2 cellular contexts compared by ENCODE assay signal in the genomic region with DNA sequence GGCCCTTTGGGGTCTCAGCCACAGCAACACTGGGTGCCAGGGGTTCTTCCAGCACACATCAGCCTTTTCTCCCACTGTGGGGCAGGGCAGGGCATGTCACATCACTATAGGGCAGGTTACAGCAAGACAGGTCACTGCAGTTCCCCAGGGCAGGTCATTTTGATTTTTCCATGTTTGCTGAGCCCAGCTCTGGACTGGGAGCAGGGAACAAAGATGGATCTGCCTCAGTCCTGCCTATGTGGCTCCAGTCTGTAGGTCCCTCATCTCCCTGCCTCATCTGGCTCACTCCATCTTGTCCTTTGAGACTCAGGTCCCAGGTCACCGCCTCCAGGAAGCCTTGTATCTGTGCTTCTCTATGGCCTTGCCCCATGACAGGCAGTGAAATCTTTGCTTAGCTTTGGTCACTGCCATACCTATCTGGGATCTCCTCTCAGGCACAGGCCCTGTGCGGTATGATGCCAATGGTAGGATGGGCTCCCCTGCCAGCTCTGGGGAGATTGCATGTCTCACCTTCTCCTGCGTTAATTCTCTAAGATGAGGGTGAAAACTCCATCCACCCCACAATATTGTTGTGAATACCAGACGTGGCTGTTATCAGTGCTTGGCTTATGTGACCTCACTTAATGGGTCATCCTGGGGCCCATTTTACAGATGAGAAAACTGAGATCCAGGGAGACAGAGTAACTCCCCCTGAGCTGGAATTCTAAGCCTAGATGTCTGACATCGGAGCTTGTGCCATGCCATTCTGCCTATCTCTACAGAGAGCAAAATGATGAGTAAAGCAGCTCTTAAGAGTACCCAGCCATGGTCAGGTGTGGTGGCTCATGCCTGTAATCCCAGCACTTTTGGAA.
TF ChIP-seq lines count a peak whose summit lies in the region.

No MANE protein-coding gene starts in this region.

TF ChIP-seq in K562, 482 proteins besides CTCF, POLR2A, EP300 and RAD21:
- TF ChIP-seq ZNF24 (IDR thresholded peaks at IDR 0.05) (no peak), ESRRA (IDR thresholded peaks at IDR 0.05; ENCODE audit: borderline replicate concordance, low read depth) (peak; percentile 68), ZNF76 (CRISPR knock-in tag; IDR thresholded peaks at IDR 0.05; ENCODE audit: borderline replicate concordance) (no peak)

TF ChIP-seq in HepG2, 621 proteins besides CTCF, POLR2A, EP300 and RAD21 (continues in another document):
- TF ChIP-seq TOE1 (CRISPR knock-in tag; IDR thresholded peaks at IDR 0.05) (no peak), ZNF230 (CRISPR knock-in tag; IDR thresholded peaks at IDR 0.05) (0 out of 2 replicates have a peak, but pooled peaks have one; percentile 27), CC2D1A (CRISPR knock-in tag; IDR thresholded peaks at IDR 0.05) (peak; percentile 56; the same call in 1 of the 2 replicates), ZMYM4 (CRISPR knock-in tag; IDR thresholded peaks at IDR 0.05) (0 out of 2 replicates have a peak, but pooled peaks have one; percentile 26), KDM1A (CRISPR knock-in tag; IDR thresholded peaks at IDR 0.05) (peak; percentile 79; the same call in 1 of the 2 replicates), ZMYM3 (CRISPR knock-in tag; IDR thresholded peaks at IDR 0.05) (peak; percentile 95), ZNF382 (CRISPR knock-in tag; IDR thresholded peaks at IDR 0.05; ENCODE audit: borderline replicate concordance) (no peak), IKZF4 (CRISPR knock-in tag; IDR thresholded peaks at IDR 0.05; ENCODE audit: borderline replicate concordance, low read depth, not compliant biosample characterization) (no peak), ADNP (CRISPR knock-in tag; IDR thresholded peaks at IDR 0.05) (peak; percentile 49; the same call in 1 of the 2 replicates), GTF2F1 (IDR thresholded peaks at IDR 0.05; ENCODE audit: low read length) (no peak), YEATS4 (CRISPR knock-in tag; IDR thresholded peaks at IDR 0.05; ENCODE audit: borderline replicate concordance) (no peak), GABPA (IDR thresholded peaks at IDR 0.05; ENCODE audit: low read depth, low read length) (no peak), GABPA (CRISPR knock-in tag; IDR thresholded peaks at IDR 0.05; ENCODE audit: low read depth) (no peak)
- TF ChIP-seq, protein P1, sequence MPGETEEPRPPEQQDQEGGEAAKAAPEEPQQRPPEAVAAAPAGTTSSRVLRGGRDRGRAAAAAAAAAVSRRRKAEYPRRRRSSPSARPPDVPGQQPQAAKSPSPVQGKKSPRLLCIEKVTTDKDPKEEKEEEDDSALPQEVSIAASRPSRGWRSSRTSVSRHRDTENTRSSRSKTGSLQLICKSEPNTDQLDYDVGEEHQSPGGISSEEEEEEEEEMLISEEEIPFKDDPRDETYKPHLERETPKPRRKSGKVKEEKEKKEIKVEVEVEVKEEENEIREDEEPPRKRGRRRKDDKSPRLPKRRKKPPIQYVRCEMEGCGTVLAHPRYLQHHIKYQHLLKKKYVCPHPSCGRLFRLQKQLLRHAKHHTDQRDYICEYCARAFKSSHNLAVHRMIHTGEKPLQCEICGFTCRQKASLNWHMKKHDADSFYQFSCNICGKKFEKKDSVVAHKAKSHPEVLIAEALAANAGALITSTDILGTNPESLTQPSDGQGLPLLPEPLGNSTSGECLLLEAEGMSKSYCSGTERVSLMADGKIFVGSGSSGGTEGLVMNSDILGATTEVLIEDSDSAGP (CRISPR knock-in tag; IDR thresholded peaks at IDR 0.05; ENCODE audit: borderline replicate concordance): 0 out of 2 replicates have a peak, but pooled peaks have one; percentile 33
- TF ChIP-seq, protein P2, sequence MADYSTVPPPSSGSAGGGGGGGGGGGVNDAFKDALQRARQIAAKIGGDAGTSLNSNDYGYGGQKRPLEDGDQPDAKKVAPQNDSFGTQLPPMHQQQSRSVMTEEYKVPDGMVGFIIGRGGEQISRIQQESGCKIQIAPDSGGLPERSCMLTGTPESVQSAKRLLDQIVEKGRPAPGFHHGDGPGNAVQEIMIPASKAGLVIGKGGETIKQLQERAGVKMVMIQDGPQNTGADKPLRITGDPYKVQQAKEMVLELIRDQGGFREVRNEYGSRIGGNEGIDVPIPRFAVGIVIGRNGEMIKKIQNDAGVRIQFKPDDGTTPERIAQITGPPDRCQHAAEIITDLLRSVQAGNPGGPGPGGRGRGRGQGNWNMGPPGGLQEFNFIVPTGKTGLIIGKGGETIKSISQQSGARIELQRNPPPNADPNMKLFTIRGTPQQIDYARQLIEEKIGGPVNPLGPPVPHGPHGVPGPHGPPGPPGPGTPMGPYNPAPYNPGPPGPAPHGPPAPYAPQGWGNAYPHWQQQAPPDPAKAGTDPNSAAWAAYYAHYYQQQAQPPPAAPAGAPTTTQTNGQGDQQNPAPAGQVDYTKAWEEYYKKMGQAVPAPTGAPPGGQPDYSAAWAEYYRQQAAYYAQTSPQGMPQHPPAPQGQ (CRISPR knock-in tag; IDR thresholded peaks at IDR 0.05; ENCODE audit: borderline replicate concordance): no peak
- TF ChIP-seq, protein P3, sequence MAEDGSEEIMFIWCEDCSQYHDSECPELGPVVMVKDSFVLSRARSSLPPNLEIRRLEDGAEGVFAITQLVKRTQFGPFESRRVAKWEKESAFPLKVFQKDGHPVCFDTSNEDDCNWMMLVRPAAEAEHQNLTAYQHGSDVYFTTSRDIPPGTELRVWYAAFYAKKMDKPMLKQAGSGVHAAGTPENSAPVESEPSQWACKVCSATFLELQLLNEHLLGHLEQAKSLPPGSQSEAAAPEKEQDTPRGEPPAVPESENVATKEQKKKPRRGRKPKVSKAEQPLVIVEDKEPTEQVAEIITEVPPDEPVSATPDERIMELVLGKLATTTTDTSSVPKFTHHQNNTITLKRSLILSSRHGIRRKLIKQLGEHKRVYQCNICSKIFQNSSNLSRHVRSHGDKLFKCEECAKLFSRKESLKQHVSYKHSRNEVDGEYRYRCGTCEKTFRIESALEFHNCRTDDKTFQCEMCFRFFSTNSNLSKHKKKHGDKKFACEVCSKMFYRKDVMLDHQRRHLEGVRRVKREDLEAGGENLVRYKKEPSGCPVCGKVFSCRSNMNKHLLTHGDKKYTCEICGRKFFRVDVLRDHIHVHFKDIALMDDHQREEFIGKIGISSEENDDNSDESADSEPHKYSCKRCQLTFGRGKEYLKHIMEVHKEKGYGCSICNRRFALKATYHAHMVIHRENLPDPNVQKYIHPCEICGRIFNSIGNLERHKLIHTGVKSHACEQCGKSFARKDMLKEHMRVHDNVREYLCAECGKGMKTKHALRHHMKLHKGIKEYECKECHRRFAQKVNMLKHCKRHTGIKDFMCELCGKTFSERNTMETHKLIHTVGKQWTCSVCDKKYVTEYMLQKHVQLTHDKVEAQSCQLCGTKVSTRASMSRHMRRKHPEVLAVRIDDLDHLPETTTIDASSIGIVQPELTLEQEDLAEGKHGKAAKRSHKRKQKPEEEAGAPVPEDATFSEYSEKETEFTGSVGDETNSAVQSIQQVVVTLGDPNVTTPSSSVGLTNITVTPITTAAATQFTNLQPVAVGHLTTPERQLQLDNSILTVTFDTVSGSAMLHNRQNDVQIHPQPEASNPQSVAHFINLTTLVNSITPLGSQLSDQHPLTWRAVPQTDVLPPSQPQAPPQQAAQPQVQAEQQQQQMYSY (CRISPR knock-in tag; IDR thresholded peaks at IDR 0.05): no peak
- TF ChIP-seq, protein P4, sequence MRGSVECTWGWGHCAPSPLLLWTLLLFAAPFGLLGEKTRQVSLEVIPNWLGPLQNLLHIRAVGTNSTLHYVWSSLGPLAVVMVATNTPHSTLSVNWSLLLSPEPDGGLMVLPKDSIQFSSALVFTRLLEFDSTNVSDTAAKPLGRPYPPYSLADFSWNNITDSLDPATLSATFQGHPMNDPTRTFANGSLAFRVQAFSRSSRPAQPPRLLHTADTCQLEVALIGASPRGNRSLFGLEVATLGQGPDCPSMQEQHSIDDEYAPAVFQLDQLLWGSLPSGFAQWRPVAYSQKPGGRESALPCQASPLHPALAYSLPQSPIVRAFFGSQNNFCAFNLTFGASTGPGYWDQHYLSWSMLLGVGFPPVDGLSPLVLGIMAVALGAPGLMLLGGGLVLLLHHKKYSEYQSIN (CRISPR knock-in tag; IDR thresholded peaks at IDR 0.05; ENCODE audit: borderline replicate concordance): no peak
- TF ChIP-seq, protein P5, sequence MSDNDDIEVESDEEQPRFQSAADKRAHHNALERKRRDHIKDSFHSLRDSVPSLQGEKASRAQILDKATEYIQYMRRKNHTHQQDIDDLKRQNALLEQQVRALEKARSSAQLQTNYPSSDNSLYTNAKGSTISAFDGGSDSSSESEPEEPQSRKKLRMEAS (IDR thresholded peaks at IDR 0.05): peak; percentile 25; the same call in 1 of the 2 replicates
- TF ChIP-seq, protein P6, sequence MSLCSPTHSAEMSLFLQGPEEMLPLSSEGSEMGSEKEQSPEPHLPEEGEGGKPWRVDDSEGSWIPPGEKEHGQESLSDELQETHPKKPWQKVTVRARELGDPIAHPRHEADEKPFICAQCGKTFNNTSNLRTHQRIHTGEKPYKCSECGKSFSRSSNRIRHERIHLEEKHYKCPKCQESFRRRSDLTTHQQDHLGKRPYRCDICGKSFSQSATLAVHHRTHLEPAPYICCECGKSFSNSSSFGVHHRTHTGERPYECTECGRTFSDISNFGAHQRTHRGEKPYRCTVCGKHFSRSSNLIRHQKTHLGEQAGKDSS (CRISPR knock-in tag; IDR thresholded peaks at IDR 0.05; ENCODE audit: borderline replicate concordance, low read depth): 0 out of 2 replicates have a peak, but pooled peaks have one; percentile 26
- TF ChIP-seq, protein P7, sequence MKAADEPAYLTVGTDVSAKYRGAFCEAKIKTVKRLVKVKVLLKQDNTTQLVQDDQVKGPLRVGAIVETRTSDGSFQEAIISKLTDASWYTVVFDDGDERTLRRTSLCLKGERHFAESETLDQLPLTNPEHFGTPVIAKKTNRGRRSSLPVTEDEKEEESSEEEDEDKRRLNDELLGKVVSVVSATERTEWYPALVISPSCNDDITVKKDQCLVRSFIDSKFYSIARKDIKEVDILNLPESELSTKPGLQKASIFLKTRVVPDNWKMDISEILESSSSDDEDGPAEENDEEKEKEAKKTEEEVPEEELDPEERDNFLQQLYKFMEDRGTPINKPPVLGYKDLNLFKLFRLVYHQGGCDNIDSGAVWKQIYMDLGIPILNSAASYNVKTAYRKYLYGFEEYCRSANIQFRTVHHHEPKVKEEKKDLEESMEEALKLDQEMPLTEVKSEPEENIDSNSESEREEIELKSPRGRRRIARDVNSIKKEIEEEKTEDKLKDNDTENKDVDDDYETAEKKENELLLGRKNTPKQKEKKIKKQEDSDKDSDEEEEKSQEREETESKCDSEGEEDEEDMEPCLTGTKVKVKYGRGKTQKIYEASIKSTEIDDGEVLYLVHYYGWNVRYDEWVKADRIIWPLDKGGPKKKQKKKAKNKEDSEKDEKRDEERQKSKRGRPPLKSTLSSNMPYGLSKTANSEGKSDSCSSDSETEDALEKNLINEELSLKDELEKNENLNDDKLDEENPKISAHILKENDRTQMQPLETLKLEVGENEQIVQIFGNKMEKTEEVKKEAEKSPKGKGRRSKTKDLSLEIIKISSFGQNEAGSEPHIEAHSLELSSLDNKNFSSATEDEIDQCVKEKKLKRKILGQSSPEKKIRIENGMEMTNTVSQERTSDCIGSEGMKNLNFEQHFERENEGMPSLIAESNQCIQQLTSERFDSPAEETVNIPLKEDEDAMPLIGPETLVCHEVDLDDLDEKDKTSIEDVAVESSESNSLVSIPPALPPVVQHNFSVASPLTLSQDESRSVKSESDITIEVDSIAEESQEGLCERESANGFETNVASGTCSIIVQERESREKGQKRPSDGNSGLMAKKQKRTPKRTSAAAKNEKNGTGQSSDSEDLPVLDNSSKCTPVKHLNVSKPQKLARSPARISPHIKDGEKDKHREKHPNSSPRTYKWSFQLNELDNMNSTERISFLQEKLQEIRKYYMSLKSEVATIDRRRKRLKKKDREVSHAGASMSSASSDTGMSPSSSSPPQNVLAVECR (CRISPR knock-in tag; IDR thresholded peaks at IDR 0.05; ENCODE audit: borderline replicate concordance): 0 out of 2 replicates have a peak, but pooled peaks have one; percentile 37
- TF ChIP-seq, protein P8, sequence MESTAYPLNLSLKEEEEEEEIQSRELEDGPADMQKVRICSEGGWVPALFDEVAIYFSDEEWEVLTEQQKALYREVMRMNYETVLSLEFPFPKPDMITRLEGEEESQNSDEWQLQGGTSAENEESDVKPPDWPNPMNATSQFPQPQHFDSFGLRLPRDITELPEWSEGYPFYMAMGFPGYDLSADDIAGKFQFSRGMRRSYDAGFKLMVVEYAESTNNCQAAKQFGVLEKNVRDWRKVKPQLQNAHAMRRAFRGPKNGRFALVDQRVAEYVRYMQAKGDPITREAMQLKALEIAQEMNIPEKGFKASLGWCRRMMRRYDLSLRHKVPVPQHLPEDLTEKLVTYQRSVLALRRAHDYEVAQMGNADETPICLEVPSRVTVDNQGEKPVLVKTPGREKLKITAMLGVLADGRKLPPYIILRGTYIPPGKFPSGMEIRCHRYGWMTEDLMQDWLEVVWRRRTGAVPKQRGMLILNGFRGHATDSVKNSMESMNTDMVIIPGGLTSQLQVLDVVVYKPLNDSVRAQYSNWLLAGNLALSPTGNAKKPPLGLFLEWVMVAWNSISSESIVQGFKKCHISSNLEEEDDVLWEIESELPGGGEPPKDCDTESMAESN (CRISPR knock-in tag; conservative IDR thresholded peaks at IDR 0.05): no peak
- TF ChIP-seq, protein P9, sequence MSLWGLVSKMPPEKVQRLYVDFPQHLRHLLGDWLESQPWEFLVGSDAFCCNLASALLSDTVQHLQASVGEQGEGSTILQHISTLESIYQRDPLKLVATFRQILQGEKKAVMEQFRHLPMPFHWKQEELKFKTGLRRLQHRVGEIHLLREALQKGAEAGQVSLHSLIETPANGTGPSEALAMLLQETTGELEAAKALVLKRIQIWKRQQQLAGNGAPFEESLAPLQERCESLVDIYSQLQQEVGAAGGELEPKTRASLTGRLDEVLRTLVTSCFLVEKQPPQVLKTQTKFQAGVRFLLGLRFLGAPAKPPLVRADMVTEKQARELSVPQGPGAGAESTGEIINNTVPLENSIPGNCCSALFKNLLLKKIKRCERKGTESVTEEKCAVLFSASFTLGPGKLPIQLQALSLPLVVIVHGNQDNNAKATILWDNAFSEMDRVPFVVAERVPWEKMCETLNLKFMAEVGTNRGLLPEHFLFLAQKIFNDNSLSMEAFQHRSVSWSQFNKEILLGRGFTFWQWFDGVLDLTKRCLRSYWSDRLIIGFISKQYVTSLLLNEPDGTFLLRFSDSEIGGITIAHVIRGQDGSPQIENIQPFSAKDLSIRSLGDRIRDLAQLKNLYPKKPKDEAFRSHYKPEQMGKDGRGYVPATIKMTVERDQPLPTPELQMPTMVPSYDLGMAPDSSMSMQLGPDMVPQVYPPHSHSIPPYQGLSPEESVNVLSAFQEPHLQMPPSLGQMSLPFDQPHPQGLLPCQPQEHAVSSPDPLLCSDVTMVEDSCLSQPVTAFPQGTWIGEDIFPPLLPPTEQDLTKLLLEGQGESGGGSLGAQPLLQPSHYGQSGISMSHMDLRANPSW (CRISPR knock-in tag; IDR thresholded peaks at IDR 0.05; ENCODE audit: borderline replicate concordance): 0 out of 2 replicates have a peak, but pooled peaks have one; percentile 36
